In the genomic region with DNA sequence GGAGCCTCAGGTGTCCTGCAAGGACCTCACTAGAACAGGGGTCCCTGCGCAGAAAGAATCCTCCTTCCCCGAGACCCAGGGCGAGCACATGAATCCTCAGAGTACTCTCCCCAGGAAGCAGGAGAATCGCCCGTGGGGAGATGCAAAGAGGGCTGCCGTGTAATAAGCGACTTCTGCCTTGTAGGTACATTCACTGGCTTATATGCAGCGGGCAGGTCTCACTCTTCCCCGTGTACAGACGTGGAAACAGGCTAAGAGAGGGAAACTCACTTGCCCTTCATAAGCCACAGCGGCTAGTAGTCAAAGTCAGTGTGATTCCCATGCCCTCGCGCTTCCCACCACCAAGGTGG, we compare ENCODE assay signal across 1 cellular context.
TF ChIP-seq lines count a peak whose summit lies in the region.

No MANE protein-coding gene starts in this region.

TF ChIP-seq in WTC11, 78 proteins besides CTCF, POLR2A, EP300 and RAD21 (continued from another document):
- TF ChIP-seq, protein P1, sequence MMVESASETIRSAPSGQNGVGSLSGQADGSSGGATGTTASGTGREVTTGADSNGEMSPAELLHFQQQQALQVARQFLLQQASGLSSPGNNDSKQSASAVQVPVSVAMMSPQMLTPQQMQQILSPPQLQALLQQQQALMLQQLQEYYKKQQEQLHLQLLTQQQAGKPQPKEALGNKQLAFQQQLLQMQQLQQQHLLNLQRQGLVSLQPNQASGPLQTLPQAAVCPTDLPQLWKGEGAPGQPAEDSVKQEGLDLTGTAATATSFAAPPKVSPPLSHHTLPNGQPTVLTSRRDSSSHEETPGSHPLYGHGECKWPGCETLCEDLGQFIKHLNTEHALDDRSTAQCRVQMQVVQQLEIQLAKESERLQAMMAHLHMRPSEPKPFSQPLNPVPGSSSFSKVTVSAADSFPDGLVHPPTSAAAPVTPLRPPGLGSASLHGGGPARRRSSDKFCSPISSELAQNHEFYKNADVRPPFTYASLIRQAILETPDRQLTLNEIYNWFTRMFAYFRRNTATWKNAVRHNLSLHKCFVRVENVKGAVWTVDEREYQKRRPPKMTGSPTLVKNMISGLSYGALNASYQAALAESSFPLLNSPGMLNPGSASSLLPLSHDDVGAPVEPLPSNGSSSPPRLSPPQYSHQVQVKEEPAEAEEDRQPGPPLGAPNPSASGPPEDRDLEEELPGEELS (CRISPR knock-in tag; IDR thresholded peaks at IDR 0.05): peak; percentile 8; the same call in 1 of the 2 replicates
- TF ChIP-seq, protein P2, sequence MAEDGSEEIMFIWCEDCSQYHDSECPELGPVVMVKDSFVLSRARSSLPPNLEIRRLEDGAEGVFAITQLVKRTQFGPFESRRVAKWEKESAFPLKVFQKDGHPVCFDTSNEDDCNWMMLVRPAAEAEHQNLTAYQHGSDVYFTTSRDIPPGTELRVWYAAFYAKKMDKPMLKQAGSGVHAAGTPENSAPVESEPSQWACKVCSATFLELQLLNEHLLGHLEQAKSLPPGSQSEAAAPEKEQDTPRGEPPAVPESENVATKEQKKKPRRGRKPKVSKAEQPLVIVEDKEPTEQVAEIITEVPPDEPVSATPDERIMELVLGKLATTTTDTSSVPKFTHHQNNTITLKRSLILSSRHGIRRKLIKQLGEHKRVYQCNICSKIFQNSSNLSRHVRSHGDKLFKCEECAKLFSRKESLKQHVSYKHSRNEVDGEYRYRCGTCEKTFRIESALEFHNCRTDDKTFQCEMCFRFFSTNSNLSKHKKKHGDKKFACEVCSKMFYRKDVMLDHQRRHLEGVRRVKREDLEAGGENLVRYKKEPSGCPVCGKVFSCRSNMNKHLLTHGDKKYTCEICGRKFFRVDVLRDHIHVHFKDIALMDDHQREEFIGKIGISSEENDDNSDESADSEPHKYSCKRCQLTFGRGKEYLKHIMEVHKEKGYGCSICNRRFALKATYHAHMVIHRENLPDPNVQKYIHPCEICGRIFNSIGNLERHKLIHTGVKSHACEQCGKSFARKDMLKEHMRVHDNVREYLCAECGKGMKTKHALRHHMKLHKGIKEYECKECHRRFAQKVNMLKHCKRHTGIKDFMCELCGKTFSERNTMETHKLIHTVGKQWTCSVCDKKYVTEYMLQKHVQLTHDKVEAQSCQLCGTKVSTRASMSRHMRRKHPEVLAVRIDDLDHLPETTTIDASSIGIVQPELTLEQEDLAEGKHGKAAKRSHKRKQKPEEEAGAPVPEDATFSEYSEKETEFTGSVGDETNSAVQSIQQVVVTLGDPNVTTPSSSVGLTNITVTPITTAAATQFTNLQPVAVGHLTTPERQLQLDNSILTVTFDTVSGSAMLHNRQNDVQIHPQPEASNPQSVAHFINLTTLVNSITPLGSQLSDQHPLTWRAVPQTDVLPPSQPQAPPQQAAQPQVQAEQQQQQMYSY (CRISPR knock-in tag; IDR thresholded peaks at IDR 0.05): no peak
